Comparison of ENCODE assay signal across 1 cellular context in the genomic region with DNA sequence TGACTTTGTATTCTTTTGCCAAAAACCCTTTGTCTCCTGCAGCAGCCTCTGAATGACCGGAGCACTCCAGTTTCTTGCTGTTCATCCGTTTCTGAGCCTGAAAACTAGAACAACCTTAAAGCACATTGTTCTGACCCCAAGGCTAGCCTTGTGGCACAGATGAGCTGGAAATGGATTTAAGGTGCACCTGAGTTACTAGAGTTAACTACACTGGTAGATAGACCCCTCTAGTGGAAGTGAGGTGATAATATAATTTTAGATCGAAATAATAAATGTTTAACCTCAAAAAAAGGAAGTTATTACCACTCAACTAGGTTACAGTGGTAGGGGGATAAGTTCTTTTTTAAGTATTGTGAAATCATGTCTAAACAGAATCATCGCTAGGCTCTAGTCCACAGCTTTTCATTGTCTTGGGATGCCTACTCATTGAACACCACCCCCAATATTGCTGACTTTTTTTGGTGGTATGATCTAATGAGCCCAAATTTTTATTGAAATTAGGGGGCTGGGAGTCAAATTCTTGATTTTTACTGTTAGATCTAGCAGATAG.
TF ChIP-seq lines count a peak whose summit lies in the region.

No MANE protein-coding gene starts in this region.

TF ChIP-seq in HepG2, 621 proteins besides CTCF, POLR2A, EP300 and RAD21:
- peak; percentile 45; the same call in 1 of the 2 replicates for TF ChIP-seq CEBPB (IDR thresholded peaks at IDR 0.05; ENCODE audit: borderline replicate concordance, low read depth, low read length)
- no peak for TF ChIP-seq NFKB2 (CRISPR knock-in tag; IDR thresholded peaks at IDR 0.05; ENCODE audit: borderline replicate concordance)
